8 cellular contexts compared by ENCODE assay signal in genomic region chr10:114045071-114045737, GRCh38. TPM values are rescaled to one million over a fixed set of nuclear protein-coding genes. Genes with fewer than 3 reads are reported as not detected.
A peak's percentile ranks its signal among the peaks of the same experiment; 100 is the strongest.
DNase-seq lines count a peak whose midpoint lies in the region; ATAC-seq and TF ChIP-seq lines count a peak whose summit lies in the region.

No MANE protein-coding gene starts in this region.

- no peaks in the 10 kb centered on the region for H3K36me3 ChIP-seq in prostate gland

- ATAC-seq in activated B cell treated with CpG ODN at 0.5 μM for 24 hours (ENCODE audit: low read depth) (peak; percentile 60), HG02678 (IDR thresholded peaks at IDR 0.05; ENCODE audit: unreplicated experiment) (no peak), GM18861 (IDR thresholded peaks at IDR 0.05; ENCODE audit: unreplicated experiment) (no peak), HG03025 (IDR thresholded peaks at IDR 0.05; ENCODE audit: low FRiP score, unreplicated experiment) (no peak)

- intact Hi-C loops in activated CD4-positive, alpha-beta T cell treated with anti-CD3 and anti-CD28 coated beads, Interleukin-2, amount 10 ng/mL, durations not matched to agents 24 days and 14 days (cut with micrococcal nuclease) = loop anchor here (10.0 kb wide), 2 partner anchors 80 to 190 kb away; partner anchors contain the start of genes DCLRE1A and NHLRC2
- intact Hi-C loops in activated B cell treated with CpG ODN at 0.5 μM for 24 hours (cut with micrococcal nuclease) = loop anchor here (5.0 kb wide), 2 partner anchors 57 to 127 kb away; partner anchors contain the start of gene CCDC186
- intact Hi-C loops in prostate gland (cut with DNase I) = loop anchor here (2.0 kb wide), 1 partner anchor 190 kb away; the partner anchor contains the start of genes DCLRE1A and NHLRC2

- POLR2A ChIA-PET in activated B cell treated with CpG ODN at 0.5 μM for 24 hours (lab: Charles Lee) = no interaction called here

- H3K9me3 Mint-ChIP-seq in activated CD4-positive, alpha-beta T cell treated with anti-CD3 and anti-CD28 coated beads, Interleukin-2, amount 10 ng/mL, durations not matched to agents 24 days and 14 days = no peaks in the 10 kb centered on the region
- H3K9me3 Mint-ChIP-seq in activated B cell treated with CpG ODN at 0.5 μM for 24 hours = no peaks in the 10 kb centered on the region

- WGBS in prostate gland = 2% methylated on average over 72 of the region's 79 CpGs

- H3K36me3 Mint-ChIP-seq in activated CD4-positive, alpha-beta T cell treated with anti-CD3 and anti-CD28 coated beads, Interleukin-2, amount 10 ng/mL, durations not matched to agents 24 days and 14 days (ENCODE audit: low read depth) = no peaks in the 10 kb centered on the region
- no peaks in the 10 kb centered on the region for H3K36me3 Mint-ChIP-seq in activated B cell treated with CpG ODN at 0.5 μM for 24 hours (ENCODE audit: low read depth)

- H3K27ac ChIP-seq in prostate gland = peak overlapping the region; percentile 97 to 99

- no peak overlapping the region for H3K27ac Mint-ChIP-seq in activated CD4-positive, alpha-beta T cell treated with anti-CD3 and anti-CD28 coated beads, Interleukin-2, amount 10 ng/mL, durations not matched to agents 24 days and 14 days
- H3K27ac Mint-ChIP-seq in activated B cell treated with CpG ODN at 0.5 μM for 24 hours = no peak overlapping the region

- peaks cover 16% of the 10 kb centered on the region for H3K4me1 Mint-ChIP-seq in activated CD4-positive, alpha-beta T cell treated with anti-CD3 and anti-CD28 coated beads, Interleukin-2, amount 10 ng/mL, durations not matched to agents 24 days and 14 days
- H3K4me1 Mint-ChIP-seq in activated B cell treated with CpG ODN at 0.5 μM for 24 hours = peaks cover 21% of the 10 kb centered on the region

- CTCF ChIA-PET in activated B cell treated with CpG ODN at 0.5 μM for 24 hours (lab: Charles Lee) = no interaction called here

- peaks cover 74% of the 10 kb centered on the region for H3K27me3 Mint-ChIP-seq in activated CD4-positive, alpha-beta T cell treated with anti-CD3 and anti-CD28 coated beads, Interleukin-2, amount 10 ng/mL, durations not matched to agents 24 days and 14 days
- peaks cover 52% of the 10 kb centered on the region for H3K27me3 Mint-ChIP-seq in activated B cell treated with CpG ODN at 0.5 μM for 24 hours

- H3K27me3 ChIP-seq in prostate gland (replicated peaks; ENCODE audit: insufficient read depth) = no peaks in the 10 kb centered on the region

- H3K4me3 ChIP-seq in prostate gland = peak overlapping the region; percentile 65 to 86

- H3K9me3 ChIP-seq in prostate gland = no peaks in the 10 kb centered on the region

- peak overlapping the region; percentile 68 for H3K4me3 Mint-ChIP-seq in activated CD4-positive, alpha-beta T cell treated with anti-CD3 and anti-CD28 coated beads, Interleukin-2, amount 10 ng/mL, durations not matched to agents 24 days and 14 days
- H3K4me3 Mint-ChIP-seq in activated B cell treated with CpG ODN at 0.5 μM for 24 hours = peak overlapping the region; percentile 77

- peaks cover 4% of the 10 kb centered on the region for H3K4me1 ChIP-seq in prostate gland (replicated peaks)

- TF ChIP-seq POLR2A in prostate gland (IDR thresholded peaks at IDR 0.05) = no peak

- DNase-seq in activated CD4-positive, alpha-beta T cell treated with anti-CD3 and anti-CD28 coated beads, Interleukin-2, amount 10 ng/mL, durations not matched to agents 24 days and 14 days = peak; percentile 73
- no peak for DNase-seq in activated CD4-positive, alpha-beta T cell treated with anti-CD3 and anti-CD28 coated beads, Interleukin-2, amount 50 U/mL, for 1 hour
- DNase-seq in activated B cell treated with CpG ODN at 0.5 μM for 24 hours (peak; percentile 32), germinal center (ENCODE audit: low spot score) (peak; percentile 26), prostate gland (ENCODE audit: low spot score) (peak; percentile 41)

- TF ChIP-seq CTCF in activated B cell treated with CpG ODN at 0.5 μM for 24 hours (IDR thresholded peaks at IDR 0.05) = no peak
- peak in 1 of 4 experiments; percentile 8 for TF ChIP-seq CTCF in prostate gland (IDR thresholded peaks at IDR 0.05)

RNA-seq across cellular contexts. Expression of gene ADRB1, which starts 1.5 kb away (rescaled TPM):
- total RNA-seq in activated CD4-positive, alpha-beta T cell treated with anti-CD3 and anti-CD28 coated beads, Interleukin-2, amount 10 ng/mL, durations not matched to agents 24 days and 14 days = not detected in 2 replicates
- total RNA-seq in activated B cell treated with CpG ODN at 0.5 μM for 24 hours (not detected in 2 replicates), prostate gland (10 to 100 TPM; 10.2 to 15.4 TPM)

Comparison
In these comparisons a context has a peak if more than half of its experiments do, and no peak if none do; other contexts are left out.
1. RNA of gene ADRB1, which starts 1.5 kb away (total RNA-seq): 10.2 to 15.4 TPM in prostate gland; not detected in activated CD4-positive, alpha-beta T cell treated with anti-CD3 and anti-CD28 coated beads, Interleukin-2, amount 10 ng/mL, durations not matched to agents 24 days and 14 days and not detected in activated B cell treated with CpG ODN at 0.5 μM for 24 hours; every median in the first group is over 10 times any median in the second.